20 cellular contexts compared by ENCODE assay signal in the genomic region with DNA sequence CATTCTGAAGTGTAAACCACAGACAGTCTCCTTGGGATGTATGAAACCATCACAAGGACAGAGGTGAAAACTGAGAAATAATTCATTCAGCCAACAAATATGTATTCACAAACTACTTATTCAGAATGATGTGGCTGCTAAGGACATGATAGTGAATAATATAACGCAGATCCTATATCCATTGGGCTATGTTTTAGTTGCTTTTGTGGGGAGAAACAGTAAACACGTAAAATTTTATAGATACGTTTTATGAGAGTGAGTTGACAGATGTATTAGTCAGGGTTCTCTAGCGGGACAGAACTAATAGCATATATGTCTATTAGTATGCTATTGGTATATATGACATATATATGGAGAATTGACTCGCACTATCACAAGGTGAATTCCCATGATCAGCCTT.
"Had no signal": no experiment of that assay in that cellular context is flagged by ENCODE, and none has a peak within 500 bp of the region (broad histone marks: within the 10 kb centered on the region; RNA-seq: fewer than 3 reads in every experiment).

No MANE protein-coding gene starts in this region.

- H3K36me3 ChIP-seq: esophagus muscularis mucosa, gastrocnemius medialis, heart right ventricle, left lung, lower lobe of right lung had no signal

- DNase-seq: dermis blood vessel endothelial cell; dorsolateral prefrontal cortex; effector CD4-positive, alpha-beta T cell; effector memory CD4-positive, alpha-beta T cell; foreskin fibroblast; foreskin melanocyte; gastrocnemius medialis; glutamatergic neuron; head of caudate nucleus; heart right ventricle; hippocampal formation; left cardiac atrium; left lung; left ventricle myocardium superior; lower lobe of right lung; mesenchymal stem cell; mucosa of descending colon; naive B cell had no signal

- H3K4me3 ChIP-seq: coronary artery, dorsolateral prefrontal cortex, esophagus muscularis mucosa, gastrocnemius medialis, heart right ventricle, left lung, lower lobe of right lung, mucosa of descending colon had no signal

- H3K9me3 ChIP-seq: esophagus muscularis mucosa, gastrocnemius medialis, heart right ventricle, left lung, lower lobe of right lung, mucosa of descending colon had no signal

- H3K27ac ChIP-seq: coronary artery, dorsolateral prefrontal cortex, esophagus muscularis mucosa, gastrocnemius medialis, heart right ventricle, left lung, lower lobe of right lung had no signal

- H3K27me3 ChIP-seq: dorsolateral prefrontal cortex, esophagus muscularis mucosa, gastrocnemius medialis, heart right ventricle, left lung had no signal

- H3K4me1 ChIP-seq: esophagus muscularis mucosa, gastrocnemius medialis, heart right ventricle, left lung, lower lobe of right lung had no signal
